13 cellular contexts compared by ENCODE assay signal in the genomic region with DNA sequence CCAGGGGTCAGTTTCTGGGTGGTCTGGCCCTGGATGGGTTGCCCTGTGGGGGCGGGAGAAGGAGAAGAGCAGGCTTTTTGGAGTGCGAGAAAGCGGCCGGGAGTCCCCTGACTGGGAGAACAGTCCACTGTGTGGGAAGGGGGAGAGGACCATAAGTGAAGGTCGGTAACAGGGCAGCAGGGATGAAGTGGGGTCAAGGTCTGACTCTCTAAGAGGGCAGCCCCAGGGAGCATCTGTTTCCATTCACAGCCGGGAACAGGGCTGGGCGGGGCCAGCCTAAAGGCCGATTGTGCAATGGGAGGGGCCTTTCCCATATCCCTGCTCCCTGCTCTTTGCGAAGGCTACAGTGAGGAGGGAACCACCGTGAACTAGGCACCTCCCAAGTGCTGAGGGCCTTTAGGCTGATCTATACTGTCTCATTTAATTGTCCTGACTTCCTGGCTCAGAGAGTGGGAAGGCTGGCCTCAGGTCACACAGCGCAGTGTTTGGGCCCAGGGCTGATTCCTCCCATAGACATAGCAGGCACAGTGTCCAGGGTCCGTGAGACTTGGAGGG. TPM values are rescaled to one million over a fixed set of nuclear protein-coding genes. Genes with fewer than 3 reads are reported as not detected.
DNase-seq lines count a peak whose midpoint lies in the region; ATAC-seq, FAIRE-seq and TF ChIP-seq lines count a peak whose summit lies in the region.
"Had no signal": no experiment of that assay in that cellular context is flagged by ENCODE, and none has a peak within 500 bp of the region (broad histone marks: within the 10 kb centered on the region; RNA-seq: fewer than 3 reads in every experiment).

No MANE protein-coding gene starts in this region.

- DNase-seq in A549 (ENCODE audit: low read depth in 1 of 2, low spot score in 1 of 2): no peak
- DNase-seq in RWPE1 (ENCODE audit: low spot score): peak; percentile 25
- DNase-seq in foreskin keratinocyte: no peak
- DNase-seq in erythroblast (lab: John Stamatoyannopoulos, UW): no peak
- no peak for DNase-seq in SHP77 treated with DMSO at 0.1 percent for 48 hours (lab: John Stamatoyannopoulos, UW)
- DNase-seq: activated CD8-positive, alpha-beta T cell treated with anti-CD3 and anti-CD28 coated beads, Interleukin-2, amount 10 ng/mL, durations not matched to agents 7 days and 5 days; NCI-H1105 treated with DMSO at 0.1 percent for 48 hours; SIG-M5 had no signal

- CTCF ChIA-PET in A549 (lab: Yijun Ruan, JAX): interaction anchor here (1.0 to 17.8 kb wide), 5 partner anchors 24 to 200 kb away, joined by 3 to 245 read pairs (median 3); no protein-coding TSS in a partner anchor
- CTCF ChIA-PET in RWPE1 (lab: Yijun Ruan, JAX): no interaction called here

- H3K4me3 ChIP-seq in A549: no peak overlapping the region
- H3K4me3 ChIP-seq in mucosa of rectum (ENCODE audit: low read length in 2 of 2): no peak overlapping the region

- H3K4me1 ChIP-seq in A549: 0 out of 3 replicates have a peak, but pooled peaks cover 5% of the 10 kb centered on the region
- no peaks in the 10 kb centered on the region for H3K4me1 ChIP-seq in foreskin keratinocyte
- H3K4me1 ChIP-seq in mucosa of rectum (ENCODE audit: control insufficient read depth in 2 of 2, insufficient read depth in 2 of 2, low read length in 2 of 2): peaks cover 14 to 17% of the 10 kb centered on the region in 2 donors

- POLR2A ChIA-PET in A549 (lab: Yijun Ruan, JAX): no interaction called here
- POLR2A ChIA-PET in RWPE1 (lab: Yijun Ruan, JAX; ENCODE audit: low non-redundant PET): no interaction called here

- TF ChIP-seq CTCF in A549 (IDR thresholded peaks at IDR 0.05) (no peak), RWPE1 (conservative IDR thresholded peaks at IDR 0.05; ENCODE audit: low read depth) (no peak), foreskin keratinocyte (conservative IDR thresholded peaks at IDR 0.05) (no peak)

- H3K27me3 ChIP-seq in foreskin keratinocyte (peaks cover 18% of the 10 kb centered on the region), mucosa of rectum (ENCODE audit: control insufficient read depth in 2 of 2, insufficient read depth in 2 of 2, low read length in 2 of 2) (no peaks in the 10 kb centered on the region)

- no peak overlapping the region for H3K4me2 ChIP-seq in A549

- no peak for TF ChIP-seq EP300 in A549 (IDR thresholded peaks at IDR 0.05)

- no peak for FAIRE-seq in A549 (lab: Jason Lieb, UNC)

- WGBS in A549 (ENCODE audit: missing lambda C conversion rate): 62% methylated on average over 12 of the region's 12 CpGs

- H3K36me3 ChIP-seq in mucosa of rectum (ENCODE audit: control insufficient read depth in 2 of 2, insufficient read depth in 2 of 2, low read length in 2 of 2): no peaks in the 10 kb centered on the region

- no peak for TF ChIP-seq RAD21 in A549 (conservative IDR thresholded peaks at IDR 0.05 in 1 of 2, IDR thresholded peaks at IDR 0.05 in 1 of 2)

- TF ChIP-seq POLR2A in A549 (IDR thresholded peaks at IDR 0.05; ENCODE audit: low read length) (no peak), erythroblast (IDR thresholded peaks at IDR 0.05; ENCODE audit: low read length) (no peak)

- 0 out of 3 replicates have a peak, but pooled peaks cover 4% of the 10 kb centered on the region for H3K9me3 ChIP-seq in A549
- H3K9me3 ChIP-seq in mucosa of rectum (ENCODE audit: control insufficient read depth in 2 of 2, low read length in 2 of 2): no peaks in the 10 kb centered on the region

- H3K27ac ChIP-seq in A549 (0 out of 6 replicates have a peak overlapping the region, but pooled peaks of 1 of the 2 experiments have one; percentile 7), RWPE1 (no peak overlapping the region), foreskin keratinocyte (no peak overlapping the region), mucosa of rectum (ENCODE audit: low read depth in 2 of 2, low read length in 2 of 2) (peak overlapping the region; percentile 38 to 61)

- peak overlapping the region; percentile 7 to 47 for H3K9ac ChIP-seq in mucosa of rectum (ENCODE audit: low read depth in 1 of 2, low read length in 2 of 2)

- peak; percentile 43 to 69; a peak in 3 of 6 replicates for ATAC-seq in A549
- ATAC-seq in foreskin keratinocyte: peak; percentile 23
- no peak for ATAC-seq in GM21515 (IDR thresholded peaks at IDR 0.05; ENCODE audit: unreplicated experiment)
- no peak for ATAC-seq in HG03439 (IDR thresholded peaks at IDR 0.05; ENCODE audit: unreplicated experiment)
- ATAC-seq: activated CD8-positive, alpha-beta T cell treated with anti-CD3 and anti-CD28 coated beads, Interleukin-2, amount 10 ng/mL, durations not matched to agents 7 days and 5 days; stimulated activated effector memory CD8-positive, alpha-beta T cell treated with anti-CD3 and anti-CD28 coated beads, Interleukin-12 subunit alpha, Interleukin-12 subunit beta, amount 100 ng/mL, for 72 hours had no signal

TF ChIP-seq in A549, 52 proteins besides CTCF, POLR2A, EP300 and RAD21:
- TF ChIP-seq CEBPB (IDR thresholded peaks at IDR 0.05) (peak; percentile 46 to 62; a peak in 2 of 4 replicates), ZFP36 (IDR thresholded peaks at IDR 0.05; ENCODE audit: borderline replicate concordance, partially characterized antibody) (peak; percentile 11)
- TF ChIP-seq, protein P1, sequence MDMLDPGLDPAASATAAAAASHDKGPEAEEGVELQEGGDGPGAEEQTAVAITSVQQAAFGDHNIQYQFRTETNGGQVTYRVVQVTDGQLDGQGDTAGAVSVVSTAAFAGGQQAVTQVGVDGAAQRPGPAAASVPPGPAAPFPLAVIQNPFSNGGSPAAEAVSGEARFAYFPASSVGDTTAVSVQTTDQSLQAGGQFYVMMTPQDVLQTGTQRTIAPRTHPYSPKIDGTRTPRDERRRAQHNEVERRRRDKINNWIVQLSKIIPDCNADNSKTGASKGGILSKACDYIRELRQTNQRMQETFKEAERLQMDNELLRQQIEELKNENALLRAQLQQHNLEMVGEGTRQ (IDR thresholded peaks at IDR 0.05): no peak

RNA-seq across cellular contexts. Expression of gene WFDC1, which starts 10.4 kb away (rescaled TPM):
- polyA plus RNA-seq in A549 (2011; rRNA removed): 0.13 TPM in 1 of 2 replicates, not detected in the other
- not detected in 2 replicates for polyA plus RNA-seq in A549 (2012; cell fraction: cytosol; rRNA removed)
- polyA plus RNA-seq in A549 (2012; cell fraction: nucleus; rRNA removed): not detected in 2 replicates
- polyA plus RNA-seq in A549 (2017; fragmentation: RNase III; extraction: RNeasy Plus Mini Kit Qiagen cat#74134 plus additional on column Dnase treatment): not detected in 3 replicates
- not detected in 2 replicates for polyA minus RNA-seq in A549 (2011; rRNA and poly(A)+ RNA removed)
- not detected in 2 replicates for total RNA-seq in foreskin keratinocyte
- not detected in 2 replicates for polyA plus RNA-seq in foreskin keratinocyte
- total RNA-seq: activated CD8-positive, alpha-beta T cell treated with anti-CD3 and anti-CD28 coated beads, Interleukin-2, amount 10 ng/mL, durations not matched to agents 7 days and 5 days had no signal

RNA-seq across cellular contexts. Expression of gene KCNG4, which starts 44.4 kb away (rescaled TPM):
- not detected in 2 replicates for polyA plus RNA-seq in A549 (2011; rRNA removed)
- not detected in 2 replicates for polyA plus RNA-seq in A549 (2012; cell fraction: cytosol; rRNA removed)
- polyA plus RNA-seq in A549 (2012; cell fraction: nucleus; rRNA removed): 0.01 TPM in 1 of 2 replicates, not detected in the other
- polyA plus RNA-seq in A549 (2017; fragmentation: RNase III; extraction: RNeasy Plus Mini Kit Qiagen cat#74134 plus additional on column Dnase treatment): not detected in 3 replicates
- not detected in 2 replicates for polyA minus RNA-seq in A549 (2011; rRNA and poly(A)+ RNA removed)
- total RNA-seq in foreskin keratinocyte: not detected in 2 replicates
- not detected in 2 replicates for polyA plus RNA-seq in foreskin keratinocyte
- total RNA-seq: activated CD8-positive, alpha-beta T cell treated with anti-CD3 and anti-CD28 coated beads, Interleukin-2, amount 10 ng/mL, durations not matched to agents 7 days and 5 days had no signal
- polyA plus RNA-seq: AG04450 had no signal

Comparison
In these comparisons a context has a peak if more than half of its experiments do, and no peak if none do; other contexts are left out.
1. ATAC-seq: peak in A549 (2 of 2) and foreskin keratinocyte (single experiment); none in GM21515 (single experiment) and HG03439 (single experiment).
2. H3K27ac ChIP-seq: peak in mucosa of rectum (2 of 2); none in RWPE1 (single experiment) and foreskin keratinocyte (single experiment).